In genomic region chr12:75978677-75979076, GRCh38 we compare ENCODE assay signal across 10 cellular contexts. TPM values are rescaled to one million over a fixed set of nuclear protein-coding genes. Genes with fewer than 3 reads are reported as not detected.
DNase-seq lines count a peak whose midpoint lies in the region; ATAC-seq and TF ChIP-seq lines count a peak whose summit lies in the region.
"Had no signal": no experiment of that assay in that cellular context is flagged by ENCODE, and none has a peak within 500 bp of the region (broad histone marks: within the 10 kb centered on the region; RNA-seq: fewer than 3 reads in every experiment).

No MANE protein-coding gene starts in this region.

- H3K27ac Mint-ChIP-seq in brain (peak overlapping the region in 3 of 5 experiments; percentile 87 to 93 (median 89)), natural killer cell (peak overlapping the region; percentile 88 to 94)

- BruUV-seq in A673 (replicated peaks; lab: Mats Ljungman, UMichigan) = no TSS peak

- no peak for TF ChIP-seq CTCF in A673 (conservative IDR thresholded peaks at IDR 0.05; ENCODE audit: low read depth, low read length)
- TF ChIP-seq CTCF in brain (conservative IDR thresholded peaks at IDR 0.05) = no peak
- no peak for TF ChIP-seq CTCF in natural killer cell (IDR thresholded peaks at IDR 0.05)

- H3K36me3 ChIP-seq in A673 (ENCODE audit: insufficient read depth, low read length, poor library complexity, severe bottlenecking) = no peaks in the 10 kb centered on the region

- ATAC-seq in natural killer cell = no peak

- H3K4me1 Mint-ChIP-seq in brain = peaks cover 68% of the 10 kb centered on the region
- peaks cover 22 to 37% of the 10 kb centered on the region in 2 donors for H3K4me1 Mint-ChIP-seq in natural killer cell

- POLR2A ChIA-PET in A673 (lab: Charles Lee; ENCODE audit: low non-redundant PET) (no interaction called here), HEK293T (lab: Yijun Ruan, JAX) (no interaction called here)

- no peaks in the 10 kb centered on the region for H3K9me3 ChIP-seq in A673 (ENCODE audit: low read depth, low read length, poor library complexity, severe bottlenecking)

- H3K27ac ChIP-seq in A673 (ENCODE audit: low read depth, low read length, poor library complexity, severe bottlenecking) = peak overlapping the region; percentile 85

- H3K4me3 ChIP-seq in A673 (ENCODE audit: low read depth, low read length, poor library complexity, severe bottlenecking) = no peak overlapping the region

- H3K36me3 Mint-ChIP-seq in brain (no peaks in the 10 kb centered on the region), natural killer cell (no peaks in the 10 kb centered on the region)

- H3K4me3 Mint-ChIP-seq in brain (no peak overlapping the region), natural killer cell (peak overlapping the region; percentile 64)
- H3K4me3 Mint-ChIP-seq: nephron progenitor cell had no signal

- H3K27me3 Mint-ChIP-seq in brain (no peaks in the 10 kb centered on the region), natural killer cell (ENCODE audit: low read depth in 2 of 2) (no peaks in the 10 kb centered on the region)

- H3K4me1 ChIP-seq in A673 (ENCODE audit: insufficient read depth, low read length, poor library complexity, severe bottlenecking) = peaks cover 43% of the 10 kb centered on the region

- H3K27me3 ChIP-seq in A673 (replicated peaks; ENCODE audit: insufficient read depth, low read depth, low read length, poor library complexity) = no peaks in the 10 kb centered on the region

- DNase-seq in A673 (ENCODE audit: low spot score) (no peak), M059J (ENCODE audit: low read depth) (peak; percentile 30), natural killer cell (no peak), SHP77 (lab: John Stamatoyannopoulos, UW) (no peak), GM19238 (ENCODE audit: insufficient read length, low spot score) (no peak), NK-92 (lab: John Stamatoyannopoulos, UW; ENCODE audit: unreplicated experiment) (no peak), HEK293T (ENCODE audit: extremely low spot score) (no peak)
- DNase-seq: DMS79 treated with DMSO at 0.1 percent for 48 hours had no signal

- intact Hi-C loops in A673 (cut with micrococcal nuclease; ENCODE audit: unreplicated experiment) = loop anchor here (5.0 kb wide), 2 partner anchors 36 to 44 kb away; no protein-coding TSS in a partner anchor
- intact Hi-C loops in natural killer cell (cut with micrococcal nuclease) = loop anchor here (1.0 kb wide), 4 partner anchors 34 to 106 kb away; partner anchors contain the start of genes NAP1L1 and PHLDA1

- CTCF ChIA-PET in A673 (lab: Charles Lee) (no interaction called here), HEK293T (lab: Yijun Ruan, JAX) (no interaction called here)

- H3K9me3 Mint-ChIP-seq in brain (peaks cover 0 to 3% (median 0%) of the 10 kb centered on the region in 5 experiments), natural killer cell (no peaks in the 10 kb centered on the region)
- H3K9me3 Mint-ChIP-seq: nephron progenitor cell had no signal

TF ChIP-seq in HEK293T, 16 proteins besides CTCF, POLR2A, EP300 and RAD21:
- TF ChIP-seq ZNF384 (IDR thresholded peaks at IDR 0.05) = no peak
- TF ChIP-seq FOXA1 (IDR thresholded peaks at IDR 0.05) = no peak
- no peak for TF ChIP-seq PKNOX1 (IDR thresholded peaks at IDR 0.05)
- TF ChIP-seq TARDBP (IDR thresholded peaks at IDR 0.05) = no peak
- TF ChIP-seq ARNT (IDR thresholded peaks at IDR 0.05) = no peak
- TF ChIP-seq SUZ12 (IDR thresholded peaks at IDR 0.05) = no peak
- no peak for TF ChIP-seq BHLHE40 (IDR thresholded peaks at IDR 0.05; ENCODE audit: borderline replicate concordance)
- no peak for TF ChIP-seq LEF1 (IDR thresholded peaks at IDR 0.05; ENCODE audit: borderline replicate concordance)
- no peak for TF ChIP-seq SP1 (IDR thresholded peaks at IDR 0.05)
- no peak for TF ChIP-seq FOXK2 (IDR thresholded peaks at IDR 0.05)
- no peak for TF ChIP-seq HDGF (IDR thresholded peaks at IDR 0.05; ENCODE audit: borderline replicate concordance)
- no peak for TF ChIP-seq CTBP1 (IDR thresholded peaks at IDR 0.05; ENCODE audit: borderline replicate concordance)
- no peak for TF ChIP-seq ELF4 (IDR thresholded peaks at IDR 0.05)
- TF ChIP-seq L3MBTL2 (conservative IDR thresholded peaks at IDR 0.05) = no peak
- TF ChIP-seq NFRKB (IDR thresholded peaks at IDR 0.05) = no peak
- no peak for TF ChIP-seq FOXM1 (IDR thresholded peaks at IDR 0.05; ENCODE audit: borderline replicate concordance)

RNA-seq across cellular contexts. Expression of gene PHLDA1, which starts 52.9 kb away (rescaled TPM):
- total RNA-seq in A673 (2021) = 3.4 and 4.9 TPM in 2 replicates
- total RNA-seq in M059J (2014; rRNA removed; shearing (Covaris generic)) = 65.4 and 101 TPM in 2 replicates
- 11.5 TPM for polyA plus RNA-seq in brain (ENCODE audit: insufficient read depth, low read depth, low replicate concordance)
- total RNA-seq in natural killer cell = 10 to 100 TPM; 11.1 to 24.0 (median 19.1) TPM
